ENCODE assay signal across 13 cellular contexts in the genomic region with DNA sequence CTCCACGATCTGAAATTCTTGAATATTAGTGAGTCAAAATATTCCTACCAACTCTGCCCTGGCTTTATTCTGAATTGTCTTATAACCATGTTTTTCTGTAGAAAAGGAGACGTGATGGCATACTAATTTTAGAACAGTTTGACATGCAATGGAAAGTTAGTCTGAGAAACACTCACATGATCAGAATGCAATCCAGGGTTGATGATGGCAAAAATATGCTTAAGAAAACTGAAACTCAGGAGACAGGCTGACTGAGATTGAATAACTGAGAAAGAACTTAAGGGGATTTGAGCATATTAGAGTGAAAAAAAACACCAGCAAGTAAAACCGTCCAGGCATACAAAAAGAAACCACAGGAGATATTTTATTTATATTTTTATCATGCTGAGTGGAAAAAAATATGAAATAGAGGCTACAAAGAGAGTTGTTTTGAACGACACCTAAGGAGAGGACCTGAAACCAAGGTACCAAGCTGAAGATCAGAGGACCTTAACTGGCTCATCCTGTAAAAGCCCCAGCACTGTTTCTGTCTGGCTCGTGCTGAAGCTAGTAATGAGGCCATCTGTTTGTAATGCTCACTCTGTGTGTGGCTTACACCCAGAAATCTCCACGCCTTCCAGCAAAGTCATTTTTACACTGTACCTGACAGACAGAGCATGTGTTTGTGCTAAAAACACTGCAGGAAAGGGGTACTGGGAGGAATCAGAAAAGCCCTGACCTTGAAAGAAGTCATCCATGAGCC.
DNase-seq lines count a peak whose midpoint lies in the region; ATAC-seq and TF ChIP-seq lines count a peak whose summit lies in the region.
"Had no signal": no experiment of that assay in that cellular context is flagged by ENCODE, and none has a peak within 500 bp of the region (broad histone marks: within the 10 kb centered on the region; RNA-seq: fewer than 3 reads in every experiment).

No MANE protein-coding gene starts in this region.

- no peak for TF ChIP-seq CTCF in fibroblast of villous mesenchyme (IDR thresholded peaks at IDR 0.05; ENCODE audit: insufficient read depth, low read depth, low read length)

- H3K4me3 ChIP-seq in fibroblast of villous mesenchyme (ENCODE audit: low read depth, low read length) (no peak overlapping the region), H7 (ENCODE audit: insufficient read depth, low read depth, low read length) (no peak overlapping the region)
- H3K4me3 ChIP-seq: BLaER1 treated with 17β-estradiol and CSF1 and Interleukin-3, amounts not matched to agents 10 nM and 100 nM had no signal

- intact Hi-C loops in sciatic nerve (cut with DNase I) = no loop called here

- ATAC-seq in sciatic nerve (peak; percentile 91), GM19397 (IDR thresholded peaks at IDR 0.05; ENCODE audit: unreplicated experiment) (no peak), GM19463 (IDR thresholded peaks at IDR 0.05; ENCODE audit: unreplicated experiment) (no peak)

- DNase-seq in Ammon's horn (ENCODE audit: low spot score) (peak; percentile 9), NCI-H82 (lab: John Stamatoyannopoulos, UW) (peak; percentile 85), fibroblast of villous mesenchyme (ENCODE audit: low read depth) (peak; percentile 13), sciatic nerve (ENCODE audit: low spot score) (no peak), H7 (no peak)
- DNase-seq in stimulated activated CD4-positive, alpha-beta T cell treated with anti-CD3 and anti-CD28 coated beads, Interleukin-1b, Interleukin-23, amount 100 ng/mL, for 48 hours = no peak
- DNase-seq: activated T-cell treated with anti-CD3 and anti-CD28 coated beads, Interleukin-2, amount 50 U/mL, for 24 hours; dermis blood vessel endothelial cell; NCI-H146; stimulated activated CD4-positive, alpha-beta T cell treated with anti-CD3 and anti-CD28 coated beads, Interleukin-2, amount 100 ng/mL, for 48 hours had no signal

- no peaks in the 10 kb centered on the region for H3K27me3 ChIP-seq in H7 (ENCODE audit: control insufficient read depth, insufficient read depth, low read length)
- H3K27me3 ChIP-seq: BLaER1 treated with 17β-estradiol and CSF1 and Interleukin-3, amounts not matched to agents 10 nM and 100 nM had no signal

- no peaks in the 10 kb centered on the region for H3K36me3 ChIP-seq in H7 (replicated peaks; ENCODE audit: control insufficient read depth, insufficient read depth, low read length)
- H3K36me3 ChIP-seq: BLaER1 treated with 17β-estradiol and CSF1 and Interleukin-3, amounts not matched to agents 10 nM and 100 nM had no signal

Comparison
In these comparisons a context has a peak if more than half of its experiments do, and no peak if none do; other contexts are left out.
1. DNase-seq: peak in Ammon's horn (single experiment), NCI-H82 (single experiment) and fibroblast of villous mesenchyme (single experiment); none in sciatic nerve (single experiment), H7 (single experiment) and stimulated activated CD4-positive, alpha-beta T cell treated with anti-CD3 and anti-CD28 coated beads, Interleukin-1b, Interleukin-23, amount 100 ng/mL, for 48 hours (single experiment).